Comparison of ENCODE assay signal across 9 cellular contexts in genomic region chr15:59528965-59529402, GRCh38.
DNase-seq lines count a peak whose midpoint lies in the region; ATAC-seq and TF ChIP-seq lines count a peak whose summit lies in the region.
"Had no signal": no experiment of that assay in that cellular context is flagged by ENCODE, and none has a peak within 500 bp of the region (broad histone marks: within the 10 kb centered on the region; RNA-seq: fewer than 3 reads in every experiment).

No MANE protein-coding gene starts in this region.

- no peak overlapping the region for H2BK12ac ChIP-seq in trophoblast cell (ENCODE audit: low read length)

- no peaks in the 10 kb centered on the region for H3K27me3 Mint-ChIP-seq in glutamatergic neuron (ENCODE audit: unreplicated experiment)

- peak overlapping the region; percentile 0 for H3K4me3 Mint-ChIP-seq in glutamatergic neuron (ENCODE audit: unreplicated experiment)

- no peak overlapping the region for H3K23ac ChIP-seq in trophoblast cell (ENCODE audit: low read length)

- H3K79me2 ChIP-seq in trophoblast cell (ENCODE audit: control insufficient read depth, insufficient read depth, low read length, poor library complexity), result no peaks in the 10 kb centered on the region

- no peaks in the 10 kb centered on the region for H3K4me1 ChIP-seq in trophoblast cell (ENCODE audit: control insufficient read depth in 1 of 2, insufficient read depth in 2 of 2, low read length in 2 of 2)
- peaks cover 5% of the 10 kb centered on the region for H3K4me1 ChIP-seq in upper lobe of right lung

- H4K8ac ChIP-seq in trophoblast cell (ENCODE audit: low read depth, low read length), result no peak overlapping the region

- no peaks in the 10 kb centered on the region for H3K79me1 ChIP-seq in trophoblast cell (ENCODE audit: low read length)

- no peak overlapping the region for H2BK120ac ChIP-seq in trophoblast cell (ENCODE audit: insufficient read depth, low read length, poor library complexity)

- no peak overlapping the region for H4K91ac ChIP-seq in trophoblast cell (ENCODE audit: low read depth, low read length)

- H3K9me3 Mint-ChIP-seq in glutamatergic neuron (ENCODE audit: unreplicated experiment), result no peaks in the 10 kb centered on the region

- no peaks in the 10 kb centered on the region for H3K36me3 ChIP-seq in trophoblast cell (ENCODE audit: control insufficient read depth in 1 of 2, insufficient read depth in 2 of 2, low read length in 2 of 2)
- no peaks in the 10 kb centered on the region for H3K36me3 ChIP-seq in upper lobe of right lung
- H3K36me3 ChIP-seq: BLaER1 treated with 17β-estradiol and CSF1 and Interleukin-3, amounts not matched to agents 10 nM and 100 nM had no signal

- intact Hi-C loops in upper lobe of right lung (cut with DNase I), result no loop called here

- no peak overlapping the region for H2BK5ac ChIP-seq in trophoblast cell (ENCODE audit: low read depth, low read length, poor library complexity)

- H3K36me3 Mint-ChIP-seq in glutamatergic neuron (ENCODE audit: unreplicated experiment), result no peaks in the 10 kb centered on the region

- H3K27me3 ChIP-seq in trophoblast cell (ENCODE audit: insufficient read depth, low read length) (no peaks in the 10 kb centered on the region), upper lobe of right lung (no peaks in the 10 kb centered on the region)
- H3K27me3 ChIP-seq: BLaER1 treated with 17β-estradiol and CSF1 and Interleukin-3, amounts not matched to agents 10 nM and 100 nM had no signal

- DNase-seq in SIG-M5 treated with dmso at 0.1 percent for 504 hours (lab: John Stamatoyannopoulos, UW; ENCODE audit: unreplicated experiment), result peak; percentile 52
- DNase-seq in SIG-M5 (lab: John Stamatoyannopoulos, UW), result no peak
- peak; percentile 93 for DNase-seq in NCI-H1105 treated with DMSO at 0.1 percent for 48 hours (lab: John Stamatoyannopoulos, UW)
- DNase-seq in SKM-1 treated with dmso at 0.1 percent for 144 hours (lab: John Stamatoyannopoulos, UW; ENCODE audit: unreplicated experiment), result peak; percentile 59
- peak; percentile 68 for DNase-seq in activated naive CD4-positive, alpha-beta T cell treated with anti-CD3 and anti-CD28 coated beads, Interleukin-2, amount 50 U/mL, for 16 hours
- DNase-seq in glutamatergic neuron, result peak; percentile 84
- DNase-seq in trophoblast cell, result peak; percentile 92 to 98
- DNase-seq in upper lobe of right lung, result peak; percentile 78

- H3K4me1 Mint-ChIP-seq in glutamatergic neuron (ENCODE audit: low read depth, unreplicated experiment), result no peaks in the 10 kb centered on the region

- ATAC-seq in upper lobe of right lung, result peak; percentile 96

- TF ChIP-seq CTCF in glutamatergic neuron (IDR thresholded peaks at IDR 0.05; ENCODE audit: partially characterized antibody, unreplicated experiment) (peak; percentile 77), upper lobe of right lung (IDR thresholded peaks at IDR 0.05) (peak; percentile 81)

- no peak overlapping the region for H3K14ac ChIP-seq in trophoblast cell (ENCODE audit: low read length)

- H3K27ac Mint-ChIP-seq in glutamatergic neuron (ENCODE audit: unreplicated experiment), result no peak overlapping the region

- no peak overlapping the region for H3K4me3 ChIP-seq in trophoblast cell (ENCODE audit: low read depth, low read length)
- H3K4me3 ChIP-seq in upper lobe of right lung, result no peak overlapping the region
- H3K4me3 ChIP-seq: BLaER1 treated with 17β-estradiol and CSF1 and Interleukin-3, amounts not matched to agents 10 nM and 100 nM had no signal

- no peak overlapping the region for H2AK5ac ChIP-seq in trophoblast cell (ENCODE audit: low read length)

- no peak overlapping the region for H3K4me2 ChIP-seq in trophoblast cell (ENCODE audit: low read length)
- H3K4me2 ChIP-seq: BLaER1 treated with 17β-estradiol and CSF1 and Interleukin-3, amounts not matched to agents 10 nM and 100 nM had no signal

- no peak overlapping the region for H3K4ac ChIP-seq in trophoblast cell (ENCODE audit: low read depth, low read length)

- no peak overlapping the region for H3K18ac ChIP-seq in trophoblast cell (ENCODE audit: low read length)

- no peak overlapping the region for H3K9ac ChIP-seq in trophoblast cell (ENCODE audit: low read length)
- H3K9ac ChIP-seq: BLaER1 treated with 17β-estradiol and CSF1 and Interleukin-3, amounts not matched to agents 10 nM and 100 nM had no signal

- H2AFZ ChIP-seq in trophoblast cell (ENCODE audit: insufficient read depth, low read length, poor library complexity), result no peak overlapping the region

- no peak overlapping the region for H3K27ac ChIP-seq in trophoblast cell (ENCODE audit: low read depth, low read length)
- H3K27ac ChIP-seq in upper lobe of right lung, result no peak overlapping the region
- H3K27ac ChIP-seq: BLaER1 treated with 17β-estradiol and CSF1 and Interleukin-3, amounts not matched to agents 10 nM and 100 nM had no signal

- WGBS in trophoblast cell (ENCODE audit: extremely low coverage, insufficient coverage, insufficient read length), result no CpG with 5 or more reads among the region's 8 CpGs

- H3K9me3 ChIP-seq in trophoblast cell (ENCODE audit: insufficient read depth, low read depth, low read length), result no peaks in the 10 kb centered on the region
- no peaks in the 10 kb centered on the region for H3K9me3 ChIP-seq in upper lobe of right lung

- no peak overlapping the region for H4K12ac ChIP-seq in trophoblast cell (ENCODE audit: low read depth, low read length)
